In genomic region chr1:10909697-10910489, GRCh38 we compare ENCODE assay signal across 8 cellular contexts.
DNase-seq lines count a peak whose midpoint lies in the region; ATAC-seq and TF ChIP-seq lines count a peak whose summit lies in the region.

No MANE protein-coding gene starts in this region.

- TF ChIP-seq POLR2A in tibial nerve (IDR thresholded peaks at IDR 0.05) = no peak

- H3K4me1 ChIP-seq in naive thymus-derived CD4-positive, alpha-beta T cell (ENCODE audit: control insufficient read depth in 2 of 2, insufficient read depth in 2 of 2, low read length in 2 of 2) = peaks cover 4 to 19% of the 10 kb centered on the region in 2 donors
- H3K4me1 ChIP-seq in tibial nerve (no peaks in the 10 kb centered on the region), tibial artery (no peaks in the 10 kb centered on the region)

- TF ChIP-seq CTCF in tibial nerve (IDR thresholded peaks at IDR 0.05) (peak in 4 of 5 experiments; percentile 23 to 51 (median 38)), tibial artery (IDR thresholded peaks at IDR 0.05) (peak in 1 of 2 experiments; percentile 19)

- H3K4me3 ChIP-seq in naive thymus-derived CD4-positive, alpha-beta T cell (ENCODE audit: low read length) = no peak overlapping the region
- H3K4me3 ChIP-seq in tibial nerve (no peak overlapping the region), tibial artery (no peak overlapping the region)

- H3K4me3 Mint-ChIP-seq in central memory CD8-positive, alpha-beta T cell = no peak overlapping the region
- H3K4me3 Mint-ChIP-seq in naive thymus-derived CD4-positive, alpha-beta T cell = no peak overlapping the region

- no peak overlapping the region for H3K27ac ChIP-seq in naive thymus-derived CD4-positive, alpha-beta T cell (ENCODE audit: low read depth, low read length)
- H3K27ac ChIP-seq in tibial nerve = peak overlapping the region in 1 of 4 donors; percentile 63
- H3K27ac ChIP-seq in tibial artery = no peak overlapping the region

- H3K36me3 ChIP-seq in naive thymus-derived CD4-positive, alpha-beta T cell (ENCODE audit: control insufficient read depth in 2 of 3, insufficient read depth in 3 of 3, low read length in 3 of 3) = no peaks in the 10 kb centered on the region
- H3K36me3 ChIP-seq in tibial nerve (no peaks in the 10 kb centered on the region), tibial artery (no peaks in the 10 kb centered on the region)

- no peak for TF ChIP-seq EP300 in tibial nerve (IDR thresholded peaks at IDR 0.05)

- H3K4me1 Mint-ChIP-seq in central memory CD8-positive, alpha-beta T cell = peaks cover 10% of the 10 kb centered on the region
- peaks cover 2 to 30% (median 17%) of the 10 kb centered on the region in 7 donors for H3K4me1 Mint-ChIP-seq in naive thymus-derived CD4-positive, alpha-beta T cell

- WGBS in tibial nerve, 2 donors = 32 to 51% methylated on average over 9 to 14 of the region's 16 CpGs

- intact Hi-C loops in naive thymus-derived CD4-positive, alpha-beta T cell (cut with micrococcal nuclease) = loop anchor here in 1 of 2 donors (1.0 kb wide), 2 partner anchors 403 to 415 kb away; no protein-coding TSS in a partner anchor
- intact Hi-C loops in tibial artery (cut with DNase I; ENCODE audit: low total_unique reads) = no loop called here

- H3K9me3 ChIP-seq in naive thymus-derived CD4-positive, alpha-beta T cell (ENCODE audit: control insufficient read depth in 2 of 3, low read length in 3 of 3) = no peaks in the 10 kb centered on the region
- no peaks in the 10 kb centered on the region for H3K9me3 ChIP-seq in tibial nerve
- no peaks in the 10 kb centered on the region for H3K9me3 ChIP-seq in tibial artery

- peaks cover 11% of the 10 kb centered on the region for H3K27me3 Mint-ChIP-seq in central memory CD8-positive, alpha-beta T cell
- H3K27me3 Mint-ChIP-seq in naive thymus-derived CD4-positive, alpha-beta T cell = peaks cover 0 to 15% (median 0%) of the 10 kb centered on the region in 5 donors

- peak; percentile 92 for ATAC-seq in central memory CD8-positive, alpha-beta T cell (replicated peaks; ENCODE audit: extremely low read depth, poor library complexity, severe bottlenecking)
- ATAC-seq in naive thymus-derived CD4-positive, alpha-beta T cell = peak; percentile 82
- no peak for ATAC-seq in HG02884 (IDR thresholded peaks at IDR 0.05; ENCODE audit: unreplicated experiment)

- POLR2A ChIA-PET in naive thymus-derived CD4-positive, alpha-beta T cell (lab: Charles Lee) = interaction anchor here (0.6 to 1.1 kb wide), 2 partner anchors 30 to 214 kb away, joined by 3 read pairs; no protein-coding TSS in a partner anchor

- peaks cover 2% of the 10 kb centered on the region for H3K36me3 Mint-ChIP-seq in central memory CD8-positive, alpha-beta T cell (ENCODE audit: insufficient read depth)
- no peaks in the 10 kb centered on the region for H3K36me3 Mint-ChIP-seq in naive thymus-derived CD4-positive, alpha-beta T cell

- H3K9me3 Mint-ChIP-seq in central memory CD8-positive, alpha-beta T cell = no peaks in the 10 kb centered on the region
- H3K9me3 Mint-ChIP-seq in naive thymus-derived CD4-positive, alpha-beta T cell = no peaks in the 10 kb centered on the region

- H3K27me3 ChIP-seq in naive thymus-derived CD4-positive, alpha-beta T cell (ENCODE audit: control insufficient read depth in 2 of 2, insufficient read depth in 2 of 2, low read length in 2 of 2) = no peaks in the 10 kb centered on the region
- H3K27me3 ChIP-seq in tibial nerve = no peaks in the 10 kb centered on the region
- H3K27me3 ChIP-seq in tibial artery = peaks cover 0 to 56% of the 10 kb centered on the region in 2 donors

- no peak overlapping the region for H3K27ac Mint-ChIP-seq in central memory CD8-positive, alpha-beta T cell (ENCODE audit: low read depth)
- peak overlapping the region in 1 of 9 donors; percentile 25 for H3K27ac Mint-ChIP-seq in naive thymus-derived CD4-positive, alpha-beta T cell

- CTCF ChIA-PET in naive thymus-derived CD4-positive, alpha-beta T cell (lab: Charles Lee) = interaction anchor here (0.6 to 2.2 kb wide), 7 partner anchors 9 to 416 kb away, joined by 3 to 16 read pairs (median 3); no protein-coding TSS in a partner anchor

- peak; percentile 61 for DNase-seq in ELF-1 (ENCODE audit: low read depth, low spot score)
- DNase-seq in Kasumi-1 (lab: John Stamatoyannopoulos, UW) = peak; percentile 30 to 32
- DNase-seq in activated CD4-positive, alpha-beta T cell treated with anti-CD3 and anti-CD28 coated beads for 1 hour = peak; percentile 56
- DNase-seq in central memory CD8-positive, alpha-beta T cell (ENCODE audit: low spot score in 2 of 2) = peak; percentile 64 to 67
- DNase-seq in naive thymus-derived CD4-positive, alpha-beta T cell = peak; percentile 59 to 80 (median 69)
- DNase-seq in tibial nerve (ENCODE audit: low spot score in 2 of 2) = no peak
- no peak for DNase-seq in tibial artery

Comparison
In these comparisons a context has a peak if more than half of its experiments do, and no peak if none do; other contexts are left out.
1. DNase-seq: peak in ELF-1 (single experiment), Kasumi-1 (2 of 2), activated CD4-positive, alpha-beta T cell treated with anti-CD3 and anti-CD28 coated beads for 1 hour (single experiment), central memory CD8-positive, alpha-beta T cell (2 of 2) and naive thymus-derived CD4-positive, alpha-beta T cell (9 of 9); none in tibial nerve (0 of 2) and tibial artery (0 of 2).